Comparison of ENCODE assay signal across 8 cellular contexts in genomic region chr12:124466200-124467128, GRCh38.
DNase-seq lines count a peak whose midpoint lies in the region; ATAC-seq and TF ChIP-seq lines count a peak whose summit lies in the region.

No MANE protein-coding gene starts in this region.

- H3K4me3 Mint-ChIP-seq in CD4-positive, alpha-beta T cell: peak overlapping the region; percentile 74

- intact Hi-C loops in CD4-positive, alpha-beta T cell (cut with DNase I, micrococcal nuclease): loop anchor here (1.0 to 5.0 kb wide), 5 partner anchors 13 to 430 kb away; partner anchors contain the start of gene NCOR2 (in 1 of the 2)

- ATAC-seq in CD4-positive, alpha-beta T cell (ENCODE audit: poor library complexity): peak; percentile 92
- ATAC-seq in GM19455 (IDR thresholded peaks at IDR 0.05; ENCODE audit: unreplicated experiment) (peak; percentile 94), HG03575 (IDR thresholded peaks at IDR 0.05; ENCODE audit: extremely low read depth, insufficient number of reproducible peaks, low FRiP score, unreplicated experiment) (peak; percentile 59)

- peak; percentile 78 to 92 (median 85) for DNase-seq in CD4-positive, alpha-beta T cell
- peak; percentile 84 for DNase-seq in activated CD4-positive, CD25-positive, alpha-beta regulatory T cell treated with anti-CD3 and anti-CD28 coated beads, Interleukin-2, amount 50 U/mL, for 72 hours
- peak; percentile 67 to 81 (median 79) for DNase-seq in stimulated activated CD4-positive, alpha-beta T cell treated with anti-CD3 and anti-CD28 coated beads, Interleukin-12 subunit alpha, Interleukin-12 subunit beta, amount 100 ng/mL, for 48 hours (ENCODE audit: low read depth in 2 of 3, low spot score in 1 of 3)
- DNase-seq in MG63 (no peak), HuH-7.5 (ENCODE audit: low spot score) (no peak)

- peaks cover 25 to 52% of the 10 kb centered on the region in 2 donors for H3K36me3 ChIP-seq in duodenal mucosa (ENCODE audit: control insufficient read depth in 1 of 2, insufficient read depth in 2 of 2, low read length in 2 of 2)
- H3K36me3 ChIP-seq in MG63: peaks cover 54% of the 10 kb centered on the region

- peak overlapping the region; percentile 91 for H3K27ac Mint-ChIP-seq in CD4-positive, alpha-beta T cell

- no peaks in the 10 kb centered on the region for H3K27me3 ChIP-seq in CD4-positive, alpha-beta T cell (ENCODE audit: control insufficient read depth, insufficient read depth, low read length)
- H3K27me3 ChIP-seq in duodenal mucosa (ENCODE audit: control insufficient read depth in 1 of 2, insufficient read depth in 2 of 2, low read length in 2 of 2): no peaks in the 10 kb centered on the region
- no peaks in the 10 kb centered on the region for H3K27me3 ChIP-seq in MG63

- peaks cover 5% of the 10 kb centered on the region for H3K9me3 ChIP-seq in CD4-positive, alpha-beta T cell (ENCODE audit: control insufficient read depth, low read length)
- H3K9me3 ChIP-seq in duodenal mucosa (ENCODE audit: control insufficient read depth in 1 of 2, low read length in 2 of 2): peaks cover 9 to 10% of the 10 kb centered on the region in 2 donors
- H3K9me3 ChIP-seq in MG63: peaks cover 10% of the 10 kb centered on the region; the same call in 1 of the 2 replicates

- H3K27ac ChIP-seq in CD4-positive, alpha-beta T cell (ENCODE audit: low read depth, low read length): peak overlapping the region; percentile 74
- H3K27ac ChIP-seq in duodenal mucosa (ENCODE audit: low read depth, low read length): no peak overlapping the region

- H3K4me1 Mint-ChIP-seq in CD4-positive, alpha-beta T cell (ENCODE audit: low read depth): peaks cover 59% of the 10 kb centered on the region

- peaks cover 60% of the 10 kb centered on the region for H3K36me3 Mint-ChIP-seq in CD4-positive, alpha-beta T cell (ENCODE audit: low read depth)

- H3K9ac ChIP-seq in duodenal mucosa (ENCODE audit: low read depth in 1 of 2, low read length in 2 of 2): peak overlapping the region; percentile 17 to 60

- CTCF ChIA-PET in CD4-positive, alpha-beta T cell (lab: Charles Lee): interaction anchor here (0.6 to 2.4 kb wide), 7 partner anchors 10 to 100 kb away, joined by 3 to 25 read pairs (median 4); no protein-coding TSS in a partner anchor

- POLR2A ChIA-PET in CD4-positive, alpha-beta T cell (lab: Charles Lee): interaction anchor here (1.1 to 3.6 kb wide), 6 partner anchors 9 to 147 kb away, joined by 3 to 21 read pairs (median 4); no protein-coding TSS in a partner anchor

- no peaks in the 10 kb centered on the region for H3K27me3 Mint-ChIP-seq in CD4-positive, alpha-beta T cell

- TF ChIP-seq CTCF in CD4-positive, alpha-beta T cell (IDR thresholded peaks at IDR 0.05): peak; percentile 57

- peaks cover 7 to 13% of the 10 kb centered on the region in 2 donors for H3K4me1 ChIP-seq in duodenal mucosa (ENCODE audit: control insufficient read depth in 1 of 2, insufficient read depth in 2 of 2, low read length in 2 of 2)

- peak overlapping the region; percentile 44 to 60 for H3K4me3 ChIP-seq in duodenal mucosa (ENCODE audit: low read depth in 1 of 2, low read length in 2 of 2)
- no peak overlapping the region for H3K4me3 ChIP-seq in MG63

- no peaks in the 10 kb centered on the region for H3K9me3 Mint-ChIP-seq in CD4-positive, alpha-beta T cell

Comparison
In these comparisons a context has a peak if more than half of its experiments do, and no peak if none do; other contexts are left out.
1. DNase-seq: peak in CD4-positive, alpha-beta T cell (10 of 10), activated CD4-positive, CD25-positive, alpha-beta regulatory T cell treated with anti-CD3 and anti-CD28 coated beads, Interleukin-2, amount 50 U/mL, for 72 hours (single experiment) and stimulated activated CD4-positive, alpha-beta T cell treated with anti-CD3 and anti-CD28 coated beads, Interleukin-12 subunit alpha, Interleukin-12 subunit beta, amount 100 ng/mL, for 48 hours (3 of 3); none in MG63 (single experiment) and HuH-7.5 (single experiment).
2. Peak in every context shown above with its lines, with median percentiles within 50 percentile points of each other: ATAC-seq.